1 cellular context compared by ENCODE assay signal in the genomic region with DNA sequence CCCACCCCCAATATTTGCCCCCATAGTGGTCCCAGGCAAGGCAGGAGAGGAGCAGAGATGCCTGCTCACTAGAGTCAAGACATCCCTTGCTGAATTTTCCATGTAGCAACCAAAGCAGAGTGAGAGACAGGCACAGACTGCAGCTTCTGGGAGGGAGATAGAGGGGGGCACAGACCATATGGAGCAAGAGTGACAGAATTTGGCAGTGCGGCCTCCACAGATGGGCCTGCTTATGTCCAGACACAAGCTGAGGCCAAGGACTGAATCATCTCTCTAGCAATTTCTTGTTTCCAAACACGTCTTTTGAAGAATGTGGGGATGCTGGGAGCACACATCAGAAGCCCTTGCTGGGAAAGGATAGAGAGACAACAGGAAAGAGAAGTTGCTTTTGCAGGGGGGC.
TF ChIP-seq lines count a peak whose summit lies in the region.

No MANE protein-coding gene starts in this region.

TF ChIP-seq in HepG2, 621 proteins besides CTCF, POLR2A, EP300 and RAD21 (continued from another document):
- TF ChIP-seq, protein P1, sequence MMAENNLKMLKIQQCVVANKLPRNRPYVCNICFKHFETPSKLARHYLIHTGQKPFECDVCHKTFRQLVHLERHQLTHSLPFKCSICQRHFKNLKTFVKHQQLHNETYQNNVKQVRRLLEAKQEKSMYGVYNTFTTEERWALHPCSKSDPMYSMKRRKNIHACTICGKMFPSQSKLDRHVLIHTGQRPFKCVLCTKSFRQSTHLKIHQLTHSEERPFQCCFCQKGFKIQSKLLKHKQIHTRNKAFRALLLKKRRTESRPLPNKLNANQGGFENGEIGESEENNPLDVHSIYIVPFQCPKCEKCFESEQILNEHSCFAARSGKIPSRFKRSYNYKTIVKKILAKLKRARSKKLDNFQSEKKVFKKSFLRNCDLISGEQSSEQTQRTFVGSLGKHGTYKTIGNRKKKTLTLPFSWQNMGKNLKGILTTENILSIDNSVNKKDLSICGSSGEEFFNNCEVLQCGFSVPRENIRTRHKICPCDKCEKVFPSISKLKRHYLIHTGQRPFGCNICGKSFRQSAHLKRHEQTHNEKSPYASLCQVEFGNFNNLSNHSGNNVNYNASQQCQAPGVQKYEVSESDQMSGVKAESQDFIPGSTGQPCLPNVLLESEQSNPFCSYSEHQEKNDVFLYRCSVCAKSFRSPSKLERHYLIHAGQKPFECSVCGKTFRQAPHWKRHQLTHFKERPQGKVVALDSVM (CRISPR knock-in tag; IDR thresholded peaks at IDR 0.05) = no peak
- TF ChIP-seq ZNF724P (CRISPR knock-in tag; IDR thresholded peaks at IDR 0.05; ENCODE audit: borderline replicate concordance) = no peak
- TF ChIP-seq LCORL (IDR thresholded peaks at IDR 0.05) = no peak
- TF ChIP-seq LCORL (CRISPR knock-in tag; IDR thresholded peaks at IDR 0.05) = no peak
- no peak for TF ChIP-seq NR2C2 (CRISPR knock-in tag; IDR thresholded peaks at IDR 0.05; ENCODE audit: borderline replicate concordance)
- TF ChIP-seq ZNF75D (CRISPR knock-in tag; IDR thresholded peaks at IDR 0.05; ENCODE audit: borderline replicate concordance) = no peak
- TF ChIP-seq KDM2A (CRISPR knock-in tag; IDR thresholded peaks at IDR 0.05; ENCODE audit: borderline replicate concordance, low read depth) = no peak
- no peak for TF ChIP-seq ZNF441 (CRISPR knock-in tag; IDR thresholded peaks at IDR 0.05; ENCODE audit: borderline replicate concordance)
- TF ChIP-seq ZNF709 (CRISPR knock-in tag; IDR thresholded peaks at IDR 0.05) = no peak
- TF ChIP-seq ZNF782 (CRISPR knock-in tag; IDR thresholded peaks at IDR 0.05; ENCODE audit: borderline replicate concordance) = no peak
- no peak for TF ChIP-seq TSC22D2 (CRISPR knock-in tag; IDR thresholded peaks at IDR 0.05; ENCODE audit: borderline replicate concordance)
